Comparison of ENCODE assay signal across 8 cellular contexts in the genomic region with DNA sequence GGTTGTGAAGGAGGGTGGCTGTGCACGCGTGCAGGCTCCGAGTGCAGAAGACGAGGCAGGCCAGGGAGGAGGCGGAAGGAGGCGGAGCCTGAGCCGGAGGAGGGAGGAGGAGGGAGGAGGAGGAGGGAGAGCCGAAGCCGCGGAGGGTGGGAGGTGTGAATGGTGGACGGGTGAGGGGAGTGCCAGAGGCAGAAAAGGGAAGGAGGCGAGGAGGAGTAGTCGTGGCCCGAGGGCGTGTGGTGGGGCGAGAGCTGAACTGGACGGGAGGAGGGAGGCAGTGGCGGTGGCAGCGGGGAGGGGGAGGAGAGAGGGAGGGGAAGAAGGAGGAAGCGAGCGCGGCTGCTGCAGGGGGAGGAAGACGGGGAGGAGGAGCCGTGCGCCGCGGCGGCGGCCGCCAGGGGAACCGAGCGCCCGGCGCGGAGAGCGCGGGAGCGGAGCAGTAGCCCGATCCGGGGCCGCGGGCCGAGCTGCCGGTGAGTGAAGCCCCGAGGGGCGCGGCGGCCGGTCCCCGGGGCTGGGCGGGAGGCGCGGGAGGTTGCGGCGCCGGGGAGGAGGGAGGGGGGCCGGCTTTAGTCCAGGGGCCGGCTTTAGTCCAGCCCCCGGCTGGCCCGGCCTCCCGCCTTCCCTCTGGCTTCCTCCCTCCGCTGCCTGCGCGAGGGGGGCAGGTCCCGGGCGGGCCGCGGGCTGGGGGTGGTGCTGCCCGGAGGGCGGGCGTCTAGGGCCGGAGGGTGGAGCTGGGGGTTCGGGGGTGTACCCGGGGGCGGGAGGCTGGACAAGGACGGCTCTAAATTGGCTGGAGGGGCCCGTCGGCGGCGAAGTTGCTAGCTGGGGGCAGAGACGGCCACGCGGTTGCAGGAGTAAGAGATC. TPM values are rescaled to one million over a fixed set of nuclear protein-coding genes. Genes with fewer than 3 reads are reported as not detected.
DNase-seq lines count a peak whose midpoint lies in the region; ATAC-seq, FAIRE-seq and TF ChIP-seq lines count a peak whose summit lies in the region.

A gene (plus strand): TSS at position 815 of the 867 bp plus-strand sequence. CDS start 661 bp downstream, outside the sequence.

- H3K9ac ChIP-seq in OCI-LY3 (ENCODE audit: low read length) = peak within 1 kb of the TSS; percentile 95

- peak; percentile 69 for ATAC-seq in GM21360 (IDR thresholded peaks at IDR 0.05; ENCODE audit: unreplicated experiment)

- H3K79me2 ChIP-seq in OCI-LY3 (ENCODE audit: low read length) = peaks cover 43% of the 10 kb centered on the region

- peaks cover 4% of the 10 kb centered on the region for H3K36me3 ChIP-seq in OCI-LY3 (replicated peaks; ENCODE audit: low read depth, low read length)

- H3K27me3 ChIP-seq in OCI-LY3 (ENCODE audit: low read depth, low read length) = no peaks in the 10 kb centered on the region

- peak within 1 kb of the TSS; percentile 87 for H3K4me2 ChIP-seq in OCI-LY3 (ENCODE audit: low read length)

- no peak for TF ChIP-seq CTCF in OCI-LY3 (IDR thresholded peaks at IDR 0.05; ENCODE audit: low read depth, low read length)

- H3K27ac ChIP-seq in OCI-LY3 (ENCODE audit: low read length) (peak within 1 kb of the TSS; percentile 85), epithelial cell of prostate (peak within 1 kb of the TSS; percentile 54)

- no peak for FAIRE-seq in HTR-8/SVneo (lab: Jason Lieb, UNC)

- peaks cover 39% of the 10 kb centered on the region for H3K4me1 ChIP-seq in OCI-LY3 (ENCODE audit: low read length)

- peak within 1 kb of the TSS; percentile 78 for H2AFZ ChIP-seq in OCI-LY3 (ENCODE audit: low read depth, low read length)

- H3K4me3 ChIP-seq in OCI-LY3 (ENCODE audit: low read length) = peak within 1 kb of the TSS; percentile 94

- no peaks in the 10 kb centered on the region for H3K9me3 ChIP-seq in OCI-LY3 (ENCODE audit: insufficient read depth, low read length)

- H4K20me1 ChIP-seq in OCI-LY3 (ENCODE audit: insufficient read depth, low read length) = no peaks in the 10 kb centered on the region

- DNase-seq in COR-L47 (lab: John Stamatoyannopoulos, UW) (peak; percentile 51), HTR-8/SVneo (ENCODE audit: insufficient read length, low spot score) (peak; percentile 34), activated T-cell treated with anti-CD3 and anti-CD28 coated beads for 1 hour (ENCODE audit: low read depth) (peak; percentile 65), epithelial cell of prostate (ENCODE audit: low read depth, low spot score) (no peak), mucosa of gallbladder (ENCODE audit: low spot score) (peak; percentile 80)
- peak; percentile 60 to 71 for DNase-seq in stimulated activated CD8-positive, alpha-beta memory T cell treated with anti-CD3 and anti-CD28 coated beads, Interleukin-4, amount 100 ng/mL, for 4 hours (ENCODE audit: low read depth in 2 of 2, low spot score in 1 of 2)

RNA-seq across cellular contexts. Expression of the gene that starts here (rescaled TPM):
- 45.8 TPM for total RNA-seq in mucosa of gallbladder
